In the genomic region with DNA sequence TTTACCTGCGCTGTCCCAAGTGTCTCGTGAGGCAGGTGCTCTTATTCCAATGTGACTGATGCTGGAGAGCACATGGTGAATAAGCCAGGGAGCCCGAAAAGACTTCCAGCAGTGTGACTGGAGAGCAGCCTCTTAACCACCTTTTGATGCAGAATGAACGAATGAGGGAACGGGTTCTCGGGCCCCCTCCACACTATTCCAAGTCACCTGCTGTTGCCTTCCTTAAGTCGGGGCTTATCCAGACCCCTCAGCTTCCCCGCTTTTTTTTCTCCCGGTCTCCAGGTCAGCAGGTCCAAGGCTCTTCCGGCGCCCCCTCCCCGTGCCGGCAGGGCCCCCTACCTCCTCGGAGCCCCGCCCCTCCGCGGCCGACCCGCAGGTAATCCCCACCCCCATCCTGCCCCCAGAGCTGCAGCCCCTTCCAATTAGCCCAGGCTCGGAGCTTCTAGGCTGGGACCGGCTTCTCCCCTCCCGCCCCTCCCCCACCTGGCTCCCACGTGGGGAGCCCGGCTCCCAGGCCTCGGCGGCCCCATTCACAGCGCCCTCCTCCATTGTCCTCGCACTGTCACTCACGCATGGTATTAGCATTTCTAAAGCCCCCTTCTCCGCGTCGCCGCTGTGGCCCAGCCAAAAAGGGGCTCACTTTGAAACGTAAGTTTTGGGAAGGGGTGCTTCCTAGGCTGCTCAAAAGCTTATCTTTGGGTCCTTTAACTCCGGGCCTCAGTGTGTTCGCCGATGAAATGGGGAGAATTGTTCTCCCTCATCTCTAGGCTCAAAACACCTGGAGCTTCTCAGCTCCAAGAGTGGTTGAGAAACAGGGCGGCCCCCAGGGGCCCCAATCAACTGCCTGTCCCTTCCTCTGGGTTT, we compare ENCODE assay signal across 13 cellular contexts.
DNase-seq lines count a peak whose midpoint lies in the region; ATAC-seq, FAIRE-seq and TF ChIP-seq lines count a peak whose summit lies in the region.
"Had no signal": no experiment of that assay in that cellular context is flagged by ENCODE, and none has a peak within 500 bp of the region (broad histone marks: within the 10 kb centered on the region; RNA-seq: fewer than 3 reads in every experiment).

No MANE protein-coding gene starts in this region.

- no peak overlapping the region for H3K4me3 ChIP-seq in OCI-LY3 (ENCODE audit: low read length)
- H3K4me3 ChIP-seq: GM12878, GM23248, PC-9, uterus had no signal

- H2AFZ ChIP-seq in OCI-LY3 (ENCODE audit: low read depth, low read length) = no peak overlapping the region
- H2AFZ ChIP-seq: GM23248, PC-9 had no signal

- DNase-seq in DMS79 treated with DMSO at 0.1 percent for 48 hours (lab: John Stamatoyannopoulos, UW) (peak; percentile 57), iPS-NIHi7 (ENCODE audit: extremely low spot score) (peak; percentile 45), urothelium cell line (ENCODE audit: low spot score) (no peak)
- DNase-seq in stimulated activated naive CD4-positive, alpha-beta T cell treated with Interleukin-2 at 50 U/mL for 16 hours (lab: John Stamatoyannopoulos, UW) = no peak
- DNase-seq: NCI-H187 had no signal

- H3K27me3 ChIP-seq in OCI-LY3 (ENCODE audit: low read depth, low read length) = no peaks in the 10 kb centered on the region
- H3K27me3 ChIP-seq: uterus had no signal

- no peak overlapping the region for H3K27ac ChIP-seq in OCI-LY3 (ENCODE audit: low read length)
- H3K27ac ChIP-seq: GM23248, PC-9, uterus had no signal

- ATAC-seq in GM21717 (IDR thresholded peaks at IDR 0.05; ENCODE audit: unreplicated experiment) (peak; percentile 24), HG02610 (IDR thresholded peaks at IDR 0.05; ENCODE audit: unreplicated experiment) (no peak), GM21576 (IDR thresholded peaks at IDR 0.05; ENCODE audit: unreplicated experiment) (no peak)

- no peaks in the 10 kb centered on the region for H4K20me1 ChIP-seq in OCI-LY3 (ENCODE audit: insufficient read depth, low read length)

- H3K79me2 ChIP-seq in OCI-LY3 (ENCODE audit: low read length) = no peaks in the 10 kb centered on the region

- H3K4me1 ChIP-seq in OCI-LY3 (ENCODE audit: low read length) = peaks cover 14% of the 10 kb centered on the region
- H3K4me1 ChIP-seq: uterus had no signal

- no peaks in the 10 kb centered on the region for H3K9me3 ChIP-seq in OCI-LY3 (ENCODE audit: insufficient read depth, low read length)
- H3K9me3 ChIP-seq: uterus had no signal

- FAIRE-seq in urothelium cell line (lab: Jason Lieb, UNC) = no peak
- FAIRE-seq: GM12878 had no signal

- no peaks in the 10 kb centered on the region for H3K36me3 ChIP-seq in OCI-LY3 (replicated peaks; ENCODE audit: low read depth, low read length)
- H3K36me3 ChIP-seq: uterus had no signal

- TF ChIP-seq CTCF in OCI-LY3 (IDR thresholded peaks at IDR 0.05; ENCODE audit: low read depth, low read length) = no peak

- H3K9ac ChIP-seq in OCI-LY3 (ENCODE audit: low read length) = no peak overlapping the region
- H3K9ac ChIP-seq: GM23248 had no signal

- peak overlapping the region; percentile 33; the same call in 1 of the 2 replicates for H3K4me2 ChIP-seq in OCI-LY3 (ENCODE audit: low read length)
- H3K4me2 ChIP-seq: PC-9 had no signal

Comparison
In these comparisons a context has a peak if more than half of its experiments do, and no peak if none do; other contexts are left out.
1. DNase-seq: peak in DMS79 treated with DMSO at 0.1 percent for 48 hours (single experiment) and iPS-NIHi7 (single experiment); none in stimulated activated naive CD4-positive, alpha-beta T cell treated with Interleukin-2 at 50 U/mL for 16 hours (single experiment) and urothelium cell line (single experiment).